In the genomic region with DNA sequence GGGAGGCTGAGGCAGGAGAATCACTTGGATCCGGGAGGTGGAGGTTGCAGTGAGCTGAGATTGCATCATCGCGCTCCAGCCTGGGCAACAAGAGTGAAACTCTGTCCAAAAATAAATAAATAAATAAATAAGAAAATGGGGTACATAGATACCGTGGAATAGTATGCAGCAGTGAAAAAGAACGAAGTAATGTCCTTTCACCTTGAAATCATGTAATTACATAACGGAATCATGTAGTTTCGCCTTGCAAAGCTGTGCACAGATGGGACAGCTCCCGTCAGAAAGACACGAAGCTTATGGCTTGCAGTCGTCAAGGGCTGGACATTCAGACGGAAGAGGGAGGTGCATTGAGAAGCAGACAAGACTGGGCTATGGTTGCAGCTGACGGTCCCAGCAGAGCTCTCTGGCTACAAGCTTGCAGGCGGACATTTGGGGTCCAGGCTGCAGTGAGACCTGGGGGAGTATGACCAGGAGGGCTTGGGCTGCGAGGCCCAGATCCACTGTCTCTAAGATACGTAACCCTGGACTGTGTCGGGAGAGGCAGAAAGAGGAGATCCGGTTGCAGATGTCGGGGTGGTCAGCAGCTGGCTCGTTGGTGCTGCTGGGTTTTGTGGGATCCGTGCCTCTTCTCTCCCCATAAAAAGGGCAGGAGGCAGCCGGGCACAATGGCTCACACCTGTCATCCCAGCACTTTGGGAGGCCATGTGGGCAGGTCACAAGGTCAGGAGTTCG, we compare ENCODE assay signal across 1 cellular context.
A peak's percentile ranks its signal among the peaks of the same experiment; 100 is the strongest.
TF ChIP-seq lines count a peak whose summit lies in the region.

No MANE protein-coding gene starts in this region.

TF ChIP-seq in HepG2, 621 proteins besides CTCF, POLR2A, EP300 and RAD21:
- TF ChIP-seq, protein P1, sequence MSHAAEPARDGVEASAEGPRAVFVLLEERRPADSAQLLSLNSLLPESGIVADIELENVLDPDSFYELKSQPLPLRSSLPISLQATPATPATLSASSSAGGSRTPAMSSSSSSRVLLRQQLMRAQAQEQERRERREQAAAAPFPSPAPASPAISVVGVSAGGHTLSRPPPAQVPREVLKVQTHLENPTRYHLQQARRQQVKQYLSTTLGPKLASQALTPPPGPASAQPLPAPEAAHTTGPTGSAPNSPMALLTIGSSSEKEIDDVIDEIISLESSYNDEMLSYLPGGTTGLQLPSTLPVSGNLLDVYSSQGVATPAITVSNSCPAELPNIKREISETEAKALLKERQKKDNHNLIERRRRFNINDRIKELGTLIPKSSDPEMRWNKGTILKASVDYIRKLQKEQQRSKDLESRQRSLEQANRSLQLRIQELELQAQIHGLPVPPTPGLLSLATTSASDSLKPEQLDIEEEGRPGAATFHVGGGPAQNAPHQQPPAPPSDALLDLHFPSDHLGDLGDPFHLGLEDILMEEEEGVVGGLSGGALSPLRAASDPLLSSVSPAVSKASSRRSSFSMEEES (CRISPR knock-in tag; IDR thresholded peaks at IDR 0.05) = no peak
- 0 out of 2 replicates have a peak, but pooled peaks have one; percentile 23 for TF ChIP-seq ATF7 (IDR thresholded peaks at IDR 0.05)
- TF ChIP-seq ATF7 (CRISPR knock-in tag; IDR thresholded peaks at IDR 0.05) = no peak
